13 cellular contexts compared by ENCODE assay signal in genomic region chr10:15237351-15237750, GRCh38.
DNase-seq lines count a peak whose midpoint lies in the region; ATAC-seq, FAIRE-seq and TF ChIP-seq lines count a peak whose summit lies in the region.
"Had no signal": no experiment of that assay in that cellular context is flagged by ENCODE, and none has a peak within 500 bp of the region (broad histone marks: within the 10 kb centered on the region; RNA-seq: fewer than 3 reads in every experiment).

No MANE protein-coding gene starts in this region.

- no peaks in the 10 kb centered on the region for H4K20me1 ChIP-seq in mammary epithelial cell (ENCODE audit: insufficient read depth, low read length)
- H4K20me1 ChIP-seq: BLaER1 treated with 17β-estradiol and CSF1 and Interleukin-3, amounts not matched to agents 10 nM and 100 nM had no signal

- TF ChIP-seq POLR2A in breast epithelium (IDR thresholded peaks at IDR 0.05) = no peak

- 43% methylated on average over 5 of the region's 5 CpGs for WGBS in mammary epithelial cell (ENCODE audit: low coverage, missing lambda C conversion rate)

- ATAC-seq in T-cell (replicated peaks in 1 of 4) = no peak
- ATAC-seq: HCT116 had no signal

- POLR2A ChIA-PET in T-cell (lab: Charles Lee) = interaction anchor here in 1 of 2 donors (0.5 kb wide), 1 partner anchor 1506 kb away, joined by 4 read pairs; no protein-coding TSS in a partner anchor

- no TSS peak for BruUV-seq in mammary epithelial cell (replicated peaks; lab: Mats Ljungman, UMichigan)

- DNase-seq in mammary epithelial cell (peak; percentile 34), breast epithelium (ENCODE audit: low spot score in 2 of 2) (no peak), choroid plexus epithelial cell (ENCODE audit: low read depth) (peak; percentile 58), iris pigment epithelial cell (ENCODE audit: low read depth) (peak; percentile 40), urothelium cell line (ENCODE audit: low spot score) (peak; percentile 32), D721Med (ENCODE audit: insufficient read length, low spot score) (no peak), T-cell (no peak)
- no peak for DNase-seq in NK-92 treated with Interleukin-12 subunit alpha and Interleukin-12 subunit beta, amount 100 ng/mL, for 24 hours (lab: John Stamatoyannopoulos, UW)
- DNase-seq: effector CD4-positive, alpha-beta T cell; NCI-H1930 had no signal

- H3K4me2 ChIP-seq in mammary epithelial cell (ENCODE audit: insufficient read depth, low read depth, low read length) = no peak overlapping the region
- H3K4me2 ChIP-seq: BLaER1 treated with 17β-estradiol and CSF1 and Interleukin-3, amounts not matched to agents 10 nM and 100 nM had no signal

- dilution Hi-C loops in mammary epithelial cell (cut with HindIII; ENCODE audit: low sequenced_read_pairs) = no loop called here

- H3K36me3 ChIP-seq in mammary epithelial cell (ENCODE audit: insufficient read depth, low read length) = no peaks in the 10 kb centered on the region
- no peaks in the 10 kb centered on the region for H3K36me3 ChIP-seq in breast epithelium

- no peaks in the 10 kb centered on the region for H3K4me1 ChIP-seq in mammary epithelial cell (ENCODE audit: insufficient read depth, low read length)
- no peaks in the 10 kb centered on the region for H3K4me1 ChIP-seq in breast epithelium

- no peak overlapping the region for H2AFZ ChIP-seq in mammary epithelial cell (ENCODE audit: low read depth, low read length)

- no peaks in the 10 kb centered on the region for H3K27me3 Mint-ChIP-seq in T-cell

- H3K9me3 ChIP-seq in mammary epithelial cell (replicated peaks; ENCODE audit: insufficient read depth, low read length) (no peaks in the 10 kb centered on the region), breast epithelium (no peaks in the 10 kb centered on the region)
- H3K9me3 ChIP-seq: BLaER1 treated with 17β-estradiol and CSF1 and Interleukin-3, amounts not matched to agents 10 nM and 100 nM had no signal

- H3K4me3 ChIP-seq in mammary epithelial cell (replicated peaks in 1 of 3; ENCODE audit: insufficient read depth in 1 of 3, low read depth in 2 of 3, low read length in 3 of 3) (no peak overlapping the region), breast epithelium (no peak overlapping the region), choroid plexus epithelial cell (ENCODE audit: low read depth, low read length) (no peak overlapping the region)
- H3K4me3 ChIP-seq: BLaER1 treated with 17β-estradiol and CSF1 and Interleukin-3, amounts not matched to agents 10 nM and 100 nM had no signal

- CTCF ChIA-PET in mammary epithelial cell (lab: Charles Lee; ENCODE audit: low non-redundant PET) (no interaction called here), T-cell (lab: Charles Lee) (interaction anchor here in 1 of 2 donors (0.5 kb wide), 1 partner anchor 180 kb away, joined by 3 read pairs; no protein-coding TSS in a partner anchor)

- no peak overlapping the region for H3K9ac ChIP-seq in mammary epithelial cell (ENCODE audit: insufficient read depth, low read length)
- H3K9ac ChIP-seq: BLaER1 treated with 17β-estradiol and CSF1 and Interleukin-3, amounts not matched to agents 10 nM and 100 nM had no signal

- intact Hi-C loops in mammary epithelial cell (cut with micrococcal nuclease) (no loop called here), breast epithelium (cut with DNase I; ENCODE audit: low total_unique reads) (no loop called here)

- H3K27ac Mint-ChIP-seq in T-cell = no peak overlapping the region
- H3K27ac Mint-ChIP-seq: mesothelial cell of epicardium had no signal

- no peak overlapping the region for H3K4me3 Mint-ChIP-seq in T-cell
- H3K4me3 Mint-ChIP-seq: mesothelial cell of epicardium had no signal

- H3K36me3 Mint-ChIP-seq in T-cell = peaks cover 9% of the 10 kb centered on the region

- no peak for TF ChIP-seq CTCF in mammary epithelial cell (conservative IDR thresholded peaks at IDR 0.05 in 1 of 2, IDR thresholded peaks at IDR 0.05 in 1 of 2; ENCODE audit: extremely low read depth in 1 of 2, insufficient read depth in 1 of 2, low read depth in 1 of 2, low read length in 2 of 2)
- TF ChIP-seq CTCF in breast epithelium (IDR thresholded peaks at IDR 0.05) = no peak
- no peak for TF ChIP-seq CTCF in choroid plexus epithelial cell (conservative IDR thresholded peaks at IDR 0.05; ENCODE audit: low read depth, low read length)
- no peak for TF ChIP-seq CTCF in D721Med (IDR thresholded peaks at IDR 0.05; ENCODE audit: insufficient read depth, missing control alignments)

- in situ Hi-C loops in mammary epithelial cell (cut with MboI; ENCODE audit: low sequenced_read_pairs in 2 of 2) = no loop called here

- H3K9me3 Mint-ChIP-seq in T-cell = no peaks in the 10 kb centered on the region
- H3K9me3 Mint-ChIP-seq: mesothelial cell of epicardium had no signal

- no peak for FAIRE-seq in urothelium cell line (lab: Jason Lieb, UNC)
- no peak for FAIRE-seq in D721Med (lab: Jason Lieb, UNC)

- no peaks in the 10 kb centered on the region for H3K79me2 ChIP-seq in mammary epithelial cell (ENCODE audit: insufficient read depth, low read length)

- H3K4me1 Mint-ChIP-seq in T-cell = peaks cover 6 to 18% (median 16%) of the 10 kb centered on the region in 3 donors
- H3K4me1 Mint-ChIP-seq: mesothelial cell of epicardium had no signal

- H3K27me3 ChIP-seq in mammary epithelial cell (ENCODE audit: insufficient read depth, low read length) = no peaks in the 10 kb centered on the region
- H3K27me3 ChIP-seq in breast epithelium = no peaks in the 10 kb centered on the region
- H3K27me3 ChIP-seq: BLaER1 treated with 17β-estradiol and CSF1 and Interleukin-3, amounts not matched to agents 10 nM and 100 nM had no signal

- H3K27ac ChIP-seq in mammary epithelial cell (ENCODE audit: insufficient read depth, low read depth, low read length) (no peak overlapping the region), breast epithelium (no peak overlapping the region)
- H3K27ac ChIP-seq: BLaER1 treated with 17β-estradiol and CSF1 and Interleukin-3, amounts not matched to agents 10 nM and 100 nM had no signal

Comparison
In these comparisons a context has a peak if more than half of its experiments do, and no peak if none do; other contexts are left out.
1. DNase-seq: peak in mammary epithelial cell (single experiment), choroid plexus epithelial cell (single experiment), iris pigment epithelial cell (single experiment) and urothelium cell line (single experiment); none in breast epithelium (0 of 2), D721Med (single experiment), T-cell (0 of 34) and NK-92 treated with Interleukin-12 subunit alpha and Interleukin-12 subunit beta, amount 100 ng/mL, for 24 hours (single experiment).